In genomic region chr7:20352573-20353304, GRCh38 we compare ENCODE assay signal across 1 cellular context.
TF ChIP-seq lines count a peak whose summit lies in the region.

No MANE protein-coding gene starts in this region.

TF ChIP-seq in HCT116, 20 proteins besides CTCF, POLR2A, EP300 and RAD21 (continued from another document):
- TF ChIP-seq ZNF274 (IDR thresholded peaks at IDR 0.05; ENCODE audit: low read depth, low read length) (no peak), SP1 (IDR thresholded peaks at IDR 0.05; ENCODE audit: low read depth) (peak; percentile 67), REST (IDR thresholded peaks at IDR 0.05; ENCODE audit: low read depth) (no peak), SIN3A (IDR thresholded peaks at IDR 0.05; ENCODE audit: low read depth) (peak; percentile 14; the same call in 1 of the 2 replicates), ATF3 (IDR thresholded peaks at IDR 0.05) (no peak), SRF (IDR thresholded peaks at IDR 0.05; ENCODE audit: low read depth) (peak; percentile 64; the same call in 1 of the 2 replicates)
